ENCODE assay signal across 8 cellular contexts in genomic region chr3:50337175-50337861, GRCh38. TPM values are rescaled to one million over a fixed set of nuclear protein-coding genes. Genes with fewer than 3 reads are reported as not detected.
DNase-seq lines count a peak whose midpoint lies in the region; ATAC-seq, FAIRE-seq and TF ChIP-seq lines count a peak whose summit lies in the region.

No MANE protein-coding gene starts in this region.

- H3K4me1 ChIP-seq in BE2C, result peaks cover 3% of the 10 kb centered on the region; the same call in 1 of the 2 replicates

- peaks cover 57% of the 10 kb centered on the region for H3K36me3 Mint-ChIP-seq in activated CD4-positive, alpha-beta T cell treated with anti-CD3 and anti-CD28 coated beads for 36 hours (ENCODE audit: low read depth)

- H3K27ac Mint-ChIP-seq in activated CD4-positive, alpha-beta T cell treated with anti-CD3 and anti-CD28 coated beads for 36 hours, result peak overlapping the region; percentile 91

- peaks cover 3% of the 10 kb centered on the region for H3K36me3 ChIP-seq in BE2C

- CTCF ChIA-PET in activated CD4-positive, alpha-beta T cell treated with anti-CD3 and anti-CD28 coated beads for 36 hours (lab: Charles Lee), result interaction anchor here (0.6 to 3.3 kb wide), 16 partner anchors 9 to 1330 kb away, joined by 3 to 27 read pairs (median 4); partner anchors contain the start of genes CYB561D2, HYAL2, HYAL3 and IFRD2

- H3K9me3 Mint-ChIP-seq in activated CD4-positive, alpha-beta T cell treated with anti-CD3 and anti-CD28 coated beads for 36 hours (ENCODE audit: low read depth), result no peaks in the 10 kb centered on the region

- intact Hi-C loops in activated CD4-positive, alpha-beta T cell treated with anti-CD3 and anti-CD28 coated beads for 36 hours (cut with DNase I, micrococcal nuclease), result loop anchor here (1.0 to 10.0 kb wide), 16 partner anchors 9 to 1940 kb away; partner anchors contain the start of genes CYB561D2 (in 2 of the 2), HYAL3 (in 2 of the 2), NAA80 (in 2 of the 2) and NPRL2 (in 2 of the 2)

- DNase-seq in BE2C, result peak; percentile 97
- peak; percentile 94 for DNase-seq in GM19239 (ENCODE audit: insufficient read length, low spot score)
- DNase-seq in NCI-H510A treated with DMSO at 0.1 percent for 48 hours (lab: John Stamatoyannopoulos, UW), result peak; percentile 84
- peak; percentile 99 for DNase-seq in activated CD4-positive, alpha-beta T cell treated with anti-CD3 and anti-CD28 coated beads for 36 hours
- DNase-seq in choroid plexus epithelial cell (ENCODE audit: low read depth), result peak; percentile 100
- peak; percentile 86 to 99 (median 93) for DNase-seq in stimulated activated CD4-positive, alpha-beta T cell treated with anti-CD3 and anti-CD28 coated beads, Interleukin-1b, Interleukin-23, amount 100 ng/mL, for 24 hours (ENCODE audit: low read depth in 4 of 4, low spot score in 1 of 4)

- peak overlapping the region; percentile 97 for H3K27ac ChIP-seq in layer of hippocampus (ENCODE audit: low read depth, low read length)

- H3K4me1 Mint-ChIP-seq in activated CD4-positive, alpha-beta T cell treated with anti-CD3 and anti-CD28 coated beads for 36 hours, result peaks cover 50% of the 10 kb centered on the region

- ATAC-seq in HG03442 (IDR thresholded peaks at IDR 0.05; ENCODE audit: unreplicated experiment), result peak; percentile 75
- peak; percentile 82 for ATAC-seq in activated CD4-positive, alpha-beta T cell treated with anti-CD3 and anti-CD28 coated beads for 36 hours

- no peaks in the 10 kb centered on the region for H3K27me3 ChIP-seq in BE2C
- no peaks in the 10 kb centered on the region for H3K27me3 ChIP-seq in layer of hippocampus (ENCODE audit: control insufficient read depth, insufficient read depth, low read length)

- no peaks in the 10 kb centered on the region for H3K27me3 Mint-ChIP-seq in activated CD4-positive, alpha-beta T cell treated with anti-CD3 and anti-CD28 coated beads for 36 hours

- peak overlapping the region; percentile 83 for H3K4me3 Mint-ChIP-seq in activated CD4-positive, alpha-beta T cell treated with anti-CD3 and anti-CD28 coated beads for 36 hours

- POLR2A ChIA-PET in activated CD4-positive, alpha-beta T cell treated with anti-CD3 and anti-CD28 coated beads for 36 hours (lab: Charles Lee), result interaction anchor here (0.6 to 2.6 kb wide), 20 partner anchors 8 to 274 kb away, joined by 3 to 20 read pairs (median 3); partner anchors contain the start of genes CISH, CYB561D2, GNAI2 and HEMK1

- peak overlapping the region; percentile 95 for H3K4me3 ChIP-seq in BE2C (ENCODE audit: low read depth, low read length)
- peak overlapping the region; percentile 87 for H3K4me3 ChIP-seq in choroid plexus epithelial cell (ENCODE audit: low read depth, low read length)

- no peaks in the 10 kb centered on the region for H3K9me3 ChIP-seq in BE2C

- TF ChIP-seq CTCF in BE2C (IDR thresholded peaks at IDR 0.05; ENCODE audit: low read depth, low read length), result no peak
- no peak for TF ChIP-seq CTCF in choroid plexus epithelial cell (conservative IDR thresholded peaks at IDR 0.05; ENCODE audit: low read depth, low read length)

- FAIRE-seq in GM19239 (lab: Jason Lieb, UNC), result peak; percentile 99

RNA-seq across cellular contexts. Expression of gene RASSF1, which starts 3.3 kb away (rescaled TPM):
- polyA plus RNA-seq in BE2C (2012; ENCODE audit: insufficient read depth, insufficient read length, low read depth), result 36.7 TPM
- 10 to 100 TPM; 30.8 to 50.7 TPM for total RNA-seq in activated CD4-positive, alpha-beta T cell treated with anti-CD3 and anti-CD28 coated beads for 36 hours

RNA-seq across cellular contexts. Expression of gene ZMYND10, which starts 8.2 kb away (rescaled TPM):
- 2.0 TPM for polyA plus RNA-seq in BE2C (2012; ENCODE audit: insufficient read depth, insufficient read length, low read depth)
- 1 to 10 TPM; 1.0 to 1.3 TPM for total RNA-seq in activated CD4-positive, alpha-beta T cell treated with anti-CD3 and anti-CD28 coated beads for 36 hours

RNA-seq across cellular contexts. Expression of gene TUSC2, which starts 9.3 kb away (rescaled TPM):
- 72.1 TPM for polyA plus RNA-seq in BE2C (2012; ENCODE audit: insufficient read depth, insufficient read length, low read depth)
- 10 to 100 TPM; 15.0 to 17.1 TPM for total RNA-seq in activated CD4-positive, alpha-beta T cell treated with anti-CD3 and anti-CD28 coated beads for 36 hours

RNA-seq across cellular contexts. Expression of gene NPRL2, which starts 13.3 kb away (rescaled TPM):
- 82.1 TPM for polyA plus RNA-seq in BE2C (2012; ENCODE audit: insufficient read depth, insufficient read length, low read depth)
- 10 to 100 TPM; 42.5 to 43.0 TPM for total RNA-seq in activated CD4-positive, alpha-beta T cell treated with anti-CD3 and anti-CD28 coated beads for 36 hours

RNA-seq across cellular contexts. Expression of gene CYB561D2, which starts 13.3 kb away (rescaled TPM):
- polyA plus RNA-seq in BE2C (2012; ENCODE audit: insufficient read depth, insufficient read length, low read depth), result 56.7 TPM
- total RNA-seq in activated CD4-positive, alpha-beta T cell treated with anti-CD3 and anti-CD28 coated beads for 36 hours, result 10 to 100 TPM; 10.3 to 14.3 TPM

Comparison
In these comparisons a context has a peak if more than half of its experiments do, and no peak if none do; other contexts are left out.
1. Peak in every context shown above with its lines: DNase-seq, ATAC-seq, H3K4me3 ChIP-seq and H3K27ac ChIP-seq.